11 cellular contexts compared by ENCODE assay signal in the genomic region with DNA sequence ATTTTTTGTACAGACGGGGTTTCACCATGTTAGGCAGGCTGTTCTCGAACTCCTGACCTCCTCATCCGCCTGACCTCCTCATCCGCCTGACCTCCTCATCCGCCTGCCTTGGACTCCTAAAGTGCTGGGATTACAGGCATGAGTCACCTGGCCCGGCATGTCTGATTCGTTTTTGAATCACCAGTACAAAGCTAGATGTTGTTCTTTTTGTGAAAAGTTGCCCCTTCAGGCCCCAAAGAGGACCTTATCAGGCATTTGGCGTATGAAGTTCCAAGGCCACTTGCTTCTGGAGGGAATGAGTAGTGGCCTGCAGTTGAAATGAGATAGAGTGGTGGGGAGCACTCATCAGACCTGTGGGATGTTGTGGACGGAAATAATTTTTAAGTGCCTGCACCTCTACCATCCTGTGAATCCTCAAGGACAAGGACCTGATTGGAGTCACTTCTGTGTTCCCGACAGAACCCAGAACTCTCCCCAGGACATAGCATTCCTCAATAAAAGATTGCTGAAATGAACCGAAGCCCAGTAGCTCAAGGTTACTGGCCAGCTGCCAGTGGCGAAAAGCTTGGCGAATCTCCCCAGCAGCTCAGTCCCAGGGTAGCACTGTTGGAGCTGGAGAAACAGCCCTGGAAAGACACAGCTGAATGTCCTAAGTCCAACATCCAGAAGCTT. TPM values are rescaled to one million over a fixed set of nuclear protein-coding genes. Genes with fewer than 3 reads are reported as not detected.
DNase-seq lines count a peak whose midpoint lies in the region; ATAC-seq and TF ChIP-seq lines count a peak whose summit lies in the region.
"Had no signal": no experiment of that assay in that cellular context is flagged by ENCODE, and none has a peak within 500 bp of the region (broad histone marks: within the 10 kb centered on the region; RNA-seq: fewer than 3 reads in every experiment).

No MANE protein-coding gene starts in this region.

- H3K9me3 ChIP-seq in thyroid gland (no peaks in the 10 kb centered on the region), esophagus squamous epithelium (no peaks in the 10 kb centered on the region)

- 62 to 68% methylated on average over 13 of the region's 13 CpGs for WGBS in thyroid gland, 2 donors
- WGBS in esophagus squamous epithelium, 2 donors: 39 to 57% methylated on average over 10 to 13 of the region's 13 CpGs

- H3K27me3 ChIP-seq in thyroid gland: no peaks in the 10 kb centered on the region
- peaks cover 0 to 16% (median 0%) of the 10 kb centered on the region in 4 donors for H3K27me3 ChIP-seq in esophagus squamous epithelium

- no peaks in the 10 kb centered on the region for H3K36me3 ChIP-seq in thyroid gland
- H3K36me3 ChIP-seq in esophagus squamous epithelium: no peaks in the 10 kb centered on the region

- H3K4me1 ChIP-seq in thyroid gland: peaks cover 0 to 7% of the 10 kb centered on the region in 2 donors
- peaks cover 7 to 20% (median 13%) of the 10 kb centered on the region in 3 donors for H3K4me1 ChIP-seq in esophagus squamous epithelium

- peak; percentile 23 for DNase-seq in NCI-H446 treated with DMSO at 0.1 percent for 48 hours (lab: John Stamatoyannopoulos, UW)
- DNase-seq in coronary artery (ENCODE audit: low spot score): peak; percentile 85
- peak; percentile 89 for DNase-seq in left lobe of liver (ENCODE audit: low spot score)
- DNase-seq in thyroid gland: peak; percentile 75 to 81
- DNase-seq in UCSD-AML1 (lab: John Stamatoyannopoulos, UW; ENCODE audit: unreplicated experiment): no peak
- DNase-seq in esophagus squamous epithelium (lab: John Stamatoyannopoulos, UW): no peak
- no peak for DNase-seq in NCI-H146 (lab: John Stamatoyannopoulos, UW)
- DNase-seq: naive B cell, NCI-H1417 treated with DMSO at 0.1 percent for 48 hours had no signal

- no peak for TF ChIP-seq CTCF in coronary artery (IDR thresholded peaks at IDR 0.05)
- TF ChIP-seq CTCF in thyroid gland (IDR thresholded peaks at IDR 0.05): no peak
- no peak for TF ChIP-seq CTCF in esophagus squamous epithelium (IDR thresholded peaks at IDR 0.05)

- intact Hi-C loops in thyroid gland (cut with DNase I) (no loop called here), esophagus squamous epithelium (cut with DNase I) (no loop called here)

- H3K27ac ChIP-seq in coronary artery (peak overlapping the region; percentile 52 to 72), thyroid gland (peak overlapping the region in 2 of 3 donors; percentile 42 to 64), esophagus squamous epithelium (peak overlapping the region in 2 of 4 donors; percentile 47 to 65)
- H3K27ac ChIP-seq: epithelial cell of prostate had no signal

- H3K4me3 ChIP-seq in coronary artery (no peak overlapping the region), thyroid gland (replicated peaks in 1 of 3) (no peak overlapping the region), esophagus squamous epithelium (no peak overlapping the region)

- peak; percentile 92 for ATAC-seq in left lobe of liver
- no peak for ATAC-seq in HG02571 (IDR thresholded peaks at IDR 0.05; ENCODE audit: unreplicated experiment)

- no peak for TF ChIP-seq POLR2A in thyroid gland (IDR thresholded peaks at IDR 0.05)
- no peak for TF ChIP-seq POLR2A in esophagus squamous epithelium (IDR thresholded peaks at IDR 0.05)

RNA-seq across cellular contexts. Expression of a gene that starts 50.1 kb away (rescaled TPM):
- total RNA-seq in left lobe of liver (104 TPM), thyroid gland (100 to 1,000 TPM; 428 to 631 (median 514) TPM), esophagus squamous epithelium (100 to 1,000 TPM; 300 to 496 (median 418) TPM)

Comparison
In these comparisons a context has a peak if more than half of its experiments do, and no peak if none do; other contexts are left out.
1. DNase-seq: peak in NCI-H446 treated with DMSO at 0.1 percent for 48 hours (single experiment), coronary artery (single experiment), left lobe of liver (single experiment) and thyroid gland (2 of 2); none in UCSD-AML1 (single experiment), esophagus squamous epithelium (single experiment) and NCI-H146 (single experiment).